In genomic region chr4:76585897-76586360, GRCh38 we compare ENCODE assay signal across 8 cellular contexts.
DNase-seq lines count a peak whose midpoint lies in the region; ATAC-seq and TF ChIP-seq lines count a peak whose summit lies in the region.

No MANE protein-coding gene starts in this region.

- H3K9me3 Mint-ChIP-seq in activated naive CD8-positive, alpha-beta T cell treated with anti-CD3 and anti-CD28 coated beads, Interleukin-2, amount 10 ng/mL, durations not matched to agents 7 days and 5 days = no peaks in the 10 kb centered on the region
- H3K9me3 Mint-ChIP-seq in osteocyte (ENCODE audit: unreplicated experiment) = no peaks in the 10 kb centered on the region

- POLR2A ChIA-PET in activated naive CD8-positive, alpha-beta T cell treated with anti-CD3 and anti-CD28 coated beads, Interleukin-2, amount 10 ng/mL, durations not matched to agents 7 days and 5 days (lab: Charles Lee) = no interaction called here

- ATAC-seq in GM21423 (IDR thresholded peaks at IDR 0.05; ENCODE audit: unreplicated experiment) (peak; percentile 75), GM19351 (IDR thresholded peaks at IDR 0.05; ENCODE audit: unreplicated experiment) (no peak)
- ATAC-seq in activated naive CD8-positive, alpha-beta T cell treated with anti-CD3 and anti-CD28 coated beads, Interleukin-2, amount 10 ng/mL, durations not matched to agents 7 days and 5 days (ENCODE audit: low read depth) = peak; percentile 33

- H3K4me1 ChIP-seq in left ventricle myocardium inferior = peaks cover 50% of the 10 kb centered on the region

- H3K27ac Mint-ChIP-seq in activated naive CD8-positive, alpha-beta T cell treated with anti-CD3 and anti-CD28 coated beads, Interleukin-2, amount 10 ng/mL, durations not matched to agents 7 days and 5 days = no peak overlapping the region
- peak overlapping the region; percentile 83 for H3K27ac Mint-ChIP-seq in osteocyte (ENCODE audit: unreplicated experiment)

- TF ChIP-seq CTCF in left ventricle myocardium inferior (IDR thresholded peaks at IDR 0.05; ENCODE audit: borderline replicate concordance) (peak; percentile 39), osteocyte (IDR thresholded peaks at IDR 0.05) (peak; percentile 10)

- H3K36me3 Mint-ChIP-seq in activated naive CD8-positive, alpha-beta T cell treated with anti-CD3 and anti-CD28 coated beads, Interleukin-2, amount 10 ng/mL, durations not matched to agents 7 days and 5 days = no peaks in the 10 kb centered on the region
- H3K36me3 Mint-ChIP-seq in osteocyte (ENCODE audit: unreplicated experiment) = no peaks in the 10 kb centered on the region

- no peaks in the 10 kb centered on the region for H3K36me3 ChIP-seq in left ventricle myocardium inferior

- DNase-seq in Caki2 (ENCODE audit: low read depth) = peak; percentile 87
- peak; percentile 89 to 93 (median 90) for DNase-seq in NCI-H1417 (lab: John Stamatoyannopoulos, UW)
- peak; percentile 34 for DNase-seq in activated naive CD8-positive, alpha-beta T cell treated with anti-CD3 and anti-CD28 coated beads, Interleukin-2, amount 10 ng/mL, durations not matched to agents 7 days and 5 days
- peak; percentile 70 for DNase-seq in left ventricle myocardium inferior
- DNase-seq in osteocyte (ENCODE audit: extremely low spot score, unreplicated experiment) = no peak
- DNase-seq in KG1 (lab: John Stamatoyannopoulos, UW) = no peak

- H3K27me3 Mint-ChIP-seq in activated naive CD8-positive, alpha-beta T cell treated with anti-CD3 and anti-CD28 coated beads, Interleukin-2, amount 10 ng/mL, durations not matched to agents 7 days and 5 days = peaks cover 42% of the 10 kb centered on the region
- no peaks in the 10 kb centered on the region for H3K27me3 Mint-ChIP-seq in osteocyte (ENCODE audit: unreplicated experiment)

- no peaks in the 10 kb centered on the region for H3K27me3 ChIP-seq in left ventricle myocardium inferior (ENCODE audit: low read depth)

- H3K9me3 ChIP-seq in left ventricle myocardium inferior (replicated peaks) = no peaks in the 10 kb centered on the region

- peak overlapping the region; percentile 85 for H3K27ac ChIP-seq in left ventricle myocardium inferior (replicated peaks)

- in situ Hi-C loops in Caki2 (cut with HindIII; ENCODE audit: low pct_unique_long_range_greater_than_20kb, low sequenced_read_pairs) = no loop called here

- H3K4me1 Mint-ChIP-seq in activated naive CD8-positive, alpha-beta T cell treated with anti-CD3 and anti-CD28 coated beads, Interleukin-2, amount 10 ng/mL, durations not matched to agents 7 days and 5 days = peaks cover 2% of the 10 kb centered on the region
- peaks cover 62% of the 10 kb centered on the region for H3K4me1 Mint-ChIP-seq in osteocyte (ENCODE audit: unreplicated experiment)

- intact Hi-C loops in left ventricle myocardium inferior (cut with micrococcal nuclease) = no loop called here

- H3K4me3 Mint-ChIP-seq in activated naive CD8-positive, alpha-beta T cell treated with anti-CD3 and anti-CD28 coated beads, Interleukin-2, amount 10 ng/mL, durations not matched to agents 7 days and 5 days = peak overlapping the region; percentile 47
- H3K4me3 Mint-ChIP-seq in osteocyte (ENCODE audit: unreplicated experiment) = peak overlapping the region; percentile 59

- peak overlapping the region; percentile 66 for H3K4me3 ChIP-seq in left ventricle myocardium inferior

Comparison
In these comparisons a context has a peak if more than half of its experiments do, and no peak if none do; other contexts are left out.
1. DNase-seq: peak in Caki2 (single experiment), NCI-H1417 (3 of 3), activated naive CD8-positive, alpha-beta T cell treated with anti-CD3 and anti-CD28 coated beads, Interleukin-2, amount 10 ng/mL, durations not matched to agents 7 days and 5 days (single experiment) and left ventricle myocardium inferior (single experiment); none in osteocyte (single experiment) and KG1 (single experiment).